1 cellular context compared by ENCODE assay signal in genomic region chr16:56277040-56277439, GRCh38.
TF ChIP-seq lines count a peak whose summit lies in the region.

No MANE protein-coding gene starts in this region.

TF ChIP-seq in HCT116, 20 proteins besides CTCF, POLR2A, EP300 and RAD21 (continued from another document):
- no peak for TF ChIP-seq ZBTB33 (IDR thresholded peaks at IDR 0.05; ENCODE audit: extremely low read depth, insufficient replicate concordance, low read length)
- TF ChIP-seq EGR1 (IDR thresholded peaks at IDR 0.05; ENCODE audit: low read depth) = no peak
- TF ChIP-seq ZFX (IDR thresholded peaks at IDR 0.05) = no peak
- TF ChIP-seq YY1 (IDR thresholded peaks at IDR 0.05; ENCODE audit: extremely low read depth, insufficient replicate concordance, low read depth, low read length) = no peak
- TF ChIP-seq SIN3A (IDR thresholded peaks at IDR 0.05; ENCODE audit: low read depth) = no peak
- no peak for TF ChIP-seq REST (IDR thresholded peaks at IDR 0.05; ENCODE audit: low read depth)
- no peak for TF ChIP-seq POLR2AphosphoS5 (IDR thresholded peaks at IDR 0.05; ENCODE audit: low read depth, low read length)
- no peak for TF ChIP-seq ATF3 (IDR thresholded peaks at IDR 0.05)
- TF ChIP-seq ZNF274 (IDR thresholded peaks at IDR 0.05; ENCODE audit: low read depth, low read length) = no peak
- TF ChIP-seq EZH2 (IDR thresholded peaks at IDR 0.05) = no peak
- TF ChIP-seq SP1 (IDR thresholded peaks at IDR 0.05; ENCODE audit: low read depth) = no peak
- TF ChIP-seq CBX3 (IDR thresholded peaks at IDR 0.05; ENCODE audit: low read depth) = no peak
- no peak for TF ChIP-seq FOSL1 (IDR thresholded peaks at IDR 0.05; ENCODE audit: low read depth)
- no peak for TF ChIP-seq TCF7L2 (IDR thresholded peaks at IDR 0.05; ENCODE audit: borderline replicate concordance, extremely low read depth, insufficient read depth, insufficient read length)
